Comparison of ENCODE assay signal across 21 cellular contexts in the genomic region with DNA sequence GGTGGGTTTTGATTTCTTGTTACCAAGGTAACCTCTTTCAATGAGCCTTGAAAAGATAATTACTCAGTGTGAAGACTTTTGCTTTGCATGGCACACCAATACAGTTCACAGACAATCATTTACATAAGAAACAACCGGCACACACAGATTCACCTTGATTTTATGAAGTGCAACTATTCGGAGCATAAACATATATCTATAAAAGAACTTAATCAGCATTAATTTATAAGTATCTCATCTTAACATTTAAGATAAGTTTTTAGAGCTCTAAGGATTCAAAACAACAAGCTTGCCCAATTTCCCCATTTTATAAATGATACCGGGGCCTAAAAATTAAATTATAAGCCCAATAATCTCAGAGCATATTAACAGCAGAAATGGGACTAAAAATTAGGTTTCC.
"Had no signal": no experiment of that assay in that cellular context is flagged by ENCODE, and none has a peak within 500 bp of the region (broad histone marks: within the 10 kb centered on the region; RNA-seq: fewer than 3 reads in every experiment).

No MANE protein-coding gene starts in this region.

- H3K27ac ChIP-seq: HL-60, SJSA1 had no signal

- H3K4me3 ChIP-seq: SJSA1 had no signal

- H3K9me3 ChIP-seq: SJSA1, SK-N-SH had no signal

- H3K36me3 ChIP-seq: SJSA1 had no signal

- H3K9ac ChIP-seq: SK-N-SH had no signal

- DNase-seq: KBM-7, NCI-H1092, NCI-H1105 treated with DMSO at 0.1 percent for 48 hours, NCI-H1417 treated with DMSO at 0.1 percent for 48 hours, NCI-H146, NCI-H1694 treated with DMSO at 0.1 percent for 48 hours, NCI-H1930, NCI-H2081, NCI-H345, NCI-H446 treated with DMSO at 0.1 percent for 48 hours, NCI-H510A treated with DMSO at 0.1 percent for 48 hours, NCI-H526, NCI-H82, Right ventricle myocardium superior, RPMI8226, SIG-M5, SK-N-SH, SW 1271, T-cell had no signal
